ENCODE assay signal across 8 cellular contexts in the genomic region with DNA sequence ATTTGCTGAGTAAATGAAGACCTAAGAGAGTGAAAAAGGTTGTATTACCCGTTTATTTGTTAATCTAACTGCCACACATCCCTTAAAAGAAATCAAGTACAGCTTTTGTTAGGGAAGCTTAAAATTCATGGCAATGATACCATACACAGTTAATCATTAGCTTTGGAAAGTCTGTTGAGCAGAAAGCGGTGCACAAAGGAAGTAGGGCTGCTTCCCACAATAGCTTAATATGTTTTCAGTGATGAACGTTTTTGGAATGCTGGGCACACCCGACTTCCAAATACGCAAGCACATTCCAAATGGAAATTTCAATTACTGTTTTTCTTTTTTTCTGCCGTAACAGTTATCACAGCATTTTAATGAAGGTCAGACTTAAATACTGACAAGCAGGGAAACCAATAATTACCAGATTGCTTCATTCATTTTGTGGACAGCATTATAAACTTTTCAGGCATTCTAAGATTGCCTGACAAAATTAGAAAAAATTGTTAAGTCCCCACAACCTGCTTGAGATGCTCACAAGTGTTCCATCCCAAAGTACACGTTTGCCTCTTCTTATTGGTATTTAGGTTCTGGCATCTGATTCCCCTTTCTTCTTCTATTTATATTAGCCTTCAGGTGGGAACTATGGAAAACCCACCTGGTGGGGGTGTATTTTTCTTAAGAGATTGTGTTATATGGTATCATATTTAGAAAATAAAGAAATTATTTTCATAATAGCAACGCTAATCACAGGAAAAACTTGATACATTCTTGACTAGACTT. TPM values are rescaled to one million over a fixed set of nuclear protein-coding genes. Genes with fewer than 3 reads are reported as not detected.
DNase-seq lines count a peak whose midpoint lies in the region; TF ChIP-seq lines count a peak whose summit lies in the region.

No MANE protein-coding gene starts in this region.

- peak; percentile 97 for DNase-seq in ELR (ENCODE audit: low read depth)
- DNase-seq in NCI-H146 (lab: John Stamatoyannopoulos, UW) = peak; percentile 97
- peak; percentile 95 to 98 for DNase-seq in cardiac fibroblast (ENCODE audit: low read depth in 2 of 2)
- peak; percentile 93 for DNase-seq in lung microvascular endothelial cell (ENCODE audit: low read depth in 2 of 2)
- DNase-seq in tibial nerve (ENCODE audit: low spot score in 2 of 2) = peak in 1 of 2 donors; percentile 25
- no peak for DNase-seq in NCI-H2171 treated with DMSO at 0.1 percent for 48 hours (lab: John Stamatoyannopoulos, UW)
- DNase-seq in NCI-H1694 treated with DMSO at 0.1 percent for 48 hours (lab: John Stamatoyannopoulos, UW) = no peak
- no peak for DNase-seq in GF-D8 (lab: John Stamatoyannopoulos, UW)

- TF ChIP-seq CTCF in cardiac fibroblast (IDR thresholded peaks at IDR 0.05; ENCODE audit: low read depth, low read length) = no peak
- TF ChIP-seq CTCF in tibial nerve (IDR thresholded peaks at IDR 0.05) = no peak

- peak in 1 of 2 donors; percentile 65 for TF ChIP-seq EP300 in tibial nerve (IDR thresholded peaks at IDR 0.05)

- no peak for TF ChIP-seq POLR2A in tibial nerve (IDR thresholded peaks at IDR 0.05)

- peaks cover 0 to 22% (median 6%) of the 10 kb centered on the region in 4 donors for H3K4me1 ChIP-seq in tibial nerve

- H3K27ac ChIP-seq in tibial nerve = peak overlapping the region; percentile 60 to 89 (median 82)

- H3K9me3 ChIP-seq in tibial nerve = no peaks in the 10 kb centered on the region

- peak overlapping the region; percentile 40 to 48 for H3K4me3 ChIP-seq in cardiac fibroblast (replicated peaks in 1 of 2; ENCODE audit: low read depth in 2 of 2, low read length in 2 of 2)
- H3K4me3 ChIP-seq in tibial nerve = peak overlapping the region; percentile 39 to 94 (median 54)

- H3K36me3 ChIP-seq in tibial nerve = no peaks in the 10 kb centered on the region

- WGBS in tibial nerve, 2 donors = 12% methylated on average over 8 of the region's 8 CpGs

- no peaks in the 10 kb centered on the region for H3K27me3 ChIP-seq in tibial nerve

RNA-seq across cellular contexts. Expression of a gene that starts 1.1 kb away (rescaled TPM):
- total RNA-seq in lung microvascular endothelial cell (15.1 and 18.5 TPM in 2 replicates), tibial nerve (1 to 10 TPM; 3.1 to 9.0 (median 7.0) TPM)

RNA-seq across cellular contexts. Expression of a gene that starts 38.5 kb away (rescaled TPM):
- total RNA-seq in lung microvascular endothelial cell = 3.2 and 5.0 TPM in 2 replicates
- total RNA-seq in tibial nerve = 10 to 100 TPM in 1 of 4 donors, 1 to 10 TPM in 3; 4.3 to 13.5 (median 5.5) TPM

Comparison
In these comparisons a context has a peak if more than half of its experiments do, and no peak if none do; other contexts are left out.
1. DNase-seq: peak in ELR (single experiment), NCI-H146 (single experiment), cardiac fibroblast (2 of 2) and lung microvascular endothelial cell (2 of 2); none in NCI-H2171 treated with DMSO at 0.1 percent for 48 hours (single experiment), NCI-H1694 treated with DMSO at 0.1 percent for 48 hours (single experiment) and GF-D8 (single experiment).